1 cellular context compared by ENCODE assay signal in genomic region chr1:14777516-14778506, GRCh38.
TF ChIP-seq lines count a peak whose summit lies in the region.

No MANE protein-coding gene starts in this region.

TF ChIP-seq in IMR-90, 13 proteins besides CTCF, POLR2A, EP300 and RAD21 (continued from another document):
- TF ChIP-seq CHD1 (IDR thresholded peaks at IDR 0.05; ENCODE audit: low read depth, low read length) = no peak
- no peak for TF ChIP-seq ELK1 (IDR thresholded peaks at IDR 0.05; ENCODE audit: borderline replicate concordance, low read depth, low read length)
- no peak for TF ChIP-seq MXI1 (IDR thresholded peaks at IDR 0.05; ENCODE audit: borderline replicate concordance, low read depth, low read length)
